24 cellular contexts compared by ENCODE assay signal in the genomic region with DNA sequence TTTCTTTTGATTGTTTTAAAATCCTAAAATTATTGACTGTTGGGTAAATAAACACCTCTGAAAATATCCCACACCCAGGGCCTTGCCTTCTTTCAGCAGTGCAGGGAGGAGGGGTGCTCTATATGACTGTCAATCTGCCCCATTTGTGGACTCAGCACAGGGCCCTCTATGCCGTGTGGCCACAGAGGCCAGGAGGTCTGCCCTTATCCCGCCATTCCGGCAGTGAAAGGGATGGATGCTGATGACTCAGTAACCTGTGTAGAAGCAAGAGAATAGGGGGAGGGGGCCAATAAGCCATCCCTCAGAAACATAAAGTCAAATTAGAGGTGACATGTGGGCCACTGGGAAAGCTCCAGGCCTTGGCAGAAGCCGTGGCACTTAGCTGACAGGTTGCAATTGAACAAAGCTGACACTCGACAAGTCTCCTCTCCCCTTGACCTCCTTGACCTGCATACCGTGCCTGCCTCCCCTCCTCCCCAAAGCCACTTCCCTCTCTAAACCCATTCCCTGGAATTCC.
"Had no signal": no experiment of that assay in that cellular context is flagged by ENCODE, and none has a peak within 500 bp of the region (broad histone marks: within the 10 kb centered on the region; RNA-seq: fewer than 3 reads in every experiment).

No MANE protein-coding gene starts in this region.

- H3K4me3 ChIP-seq: esophagus muscularis mucosa, heart right ventricle, psoas muscle, spleen, tibial nerve had no signal

- H3K27ac ChIP-seq: esophagus muscularis mucosa, foreskin keratinocyte, heart right ventricle, parathyroid adenoma, psoas muscle, spleen, tibial nerve, VCaP had no signal

- H3K36me3 ChIP-seq: esophagus muscularis mucosa, heart right ventricle, spleen, tibial nerve had no signal

- H3K4me1 ChIP-seq: esophagus muscularis mucosa, foreskin keratinocyte, heart right ventricle, parathyroid adenoma, psoas muscle, spleen, tibial nerve had no signal

- ATAC-seq: activated naive CD8-positive, alpha-beta T cell treated with anti-CD3 and anti-CD28 coated beads, Interleukin-2, amount 50 U/mL, for 24 hours; foreskin keratinocyte; heart right ventricle; left ventricle myocardium superior; psoas muscle; right cardiac atrium had no signal

- H3K9me3 ChIP-seq: esophagus muscularis mucosa, heart right ventricle, psoas muscle, spleen, tibial nerve had no signal

- DNase-seq: activated CD4-positive, alpha-beta T cell treated with anti-CD3 and anti-CD28 coated beads for 48 hours; activated CD4-positive, alpha-beta T cell treated with anti-CD3 and anti-CD28 coated beads, Interleukin-2, amount 50 U/mL, for 48 hours; activated CD8-positive, alpha-beta memory T cell treated with anti-CD3 and anti-CD28 coated beads, Interleukin-2, amount 50 U/mL, for 4 hours; activated gamma-delta T cell; activated naive CD4-positive, alpha-beta T cell treated with anti-CD3 and anti-CD28 coated beads, Interleukin-2, amount 50 U/mL, for 16 hours; activated naive CD8-positive, alpha-beta T cell treated with anti-CD3 and anti-CD28 coated beads, Interleukin-2, amount 50 U/mL, for 24 hours; activated T-cell treated with anti-CD3 and anti-CD28 coated beads, Interleukin-2, amount 50 U/mL, for 1 hour; amygdala; foreskin keratinocyte; heart right ventricle; left ventricle myocardium superior; nephron progenitor cell; nucleus accumbens; psoas muscle; right cardiac atrium; spleen; stimulated activated CD4-positive, alpha-beta T cell treated with anti-CD3 and anti-CD28 coated beads, Interleukin-2, amount 100 ng/mL, for 48 hours; stimulated activated naive CD4-positive, alpha-beta T cell treated with Interleukin-2 at 50 U/mL for 16 hours; SW 1271; T-helper 9 cell had no signal

- H3K27me3 ChIP-seq: esophagus muscularis mucosa, foreskin keratinocyte, tibial nerve had no signal
